ENCODE assay signal across 11 cellular contexts in genomic region chr13:96967248-96967745, GRCh38. TPM values are rescaled to one million over a fixed set of nuclear protein-coding genes. Genes with fewer than 3 reads are reported as not detected.
DNase-seq lines count a peak whose midpoint lies in the region; ATAC-seq and TF ChIP-seq lines count a peak whose summit lies in the region.
"Had no signal": no experiment of that assay in that cellular context is flagged by ENCODE, and none has a peak within 500 bp of the region (broad histone marks: within the 10 kb centered on the region; RNA-seq: fewer than 3 reads in every experiment).

No MANE protein-coding gene starts in this region.

- H3K36me3 Mint-ChIP-seq in H9 (ENCODE audit: insufficient read depth in 1 of 3, low read depth in 3 of 3) (peaks cover 23 to 34% (median 23%) of the 10 kb centered on the region in 3 experiments), endodermal cell (ENCODE audit: low read depth) (no peaks in the 10 kb centered on the region)
- peaks cover 10 to 20% of the 10 kb centered on the region in 2 donors for H3K36me3 Mint-ChIP-seq in activated T-cell treated with anti-CD3 and anti-CD28 coated beads, Interleukin-2, amount 50 U/mL, for 72 hours (ENCODE audit: insufficient read depth in 2 of 2)
- H3K36me3 Mint-ChIP-seq in activated naive CD8-positive, alpha-beta T cell treated with anti-CD3 and anti-CD28 coated beads for 36 hours = no peaks in the 10 kb centered on the region
- peaks cover 1% of the 10 kb centered on the region for H3K36me3 Mint-ChIP-seq in activated CD8-positive, alpha-beta memory T cell treated with anti-CD3 and anti-CD28 coated beads, Interleukin-2, amount 10 ng/mL, durations not matched to agents 7 days and 5 days

- H3K4me1 ChIP-seq in H9 (ENCODE audit: insufficient read depth, low read length) = no peaks in the 10 kb centered on the region
- no peaks in the 10 kb centered on the region for H3K4me1 ChIP-seq in endodermal cell (ENCODE audit: control insufficient read depth, insufficient read depth, low read length)
- H3K4me1 ChIP-seq: BLaER1 treated with 17β-estradiol and CSF1 and Interleukin-3, amounts not matched to agents 10 nM and 100 nM had no signal

- H4K91ac ChIP-seq in H9 (ENCODE audit: insufficient read length, low read depth, low read length) = no peak overlapping the region

- H3K9ac ChIP-seq in H9 (ENCODE audit: extremely low read depth, insufficient read length, low read length) (no peak overlapping the region), endodermal cell (ENCODE audit: extremely low read depth, low read length, poor library complexity, severe bottlenecking) (no peak overlapping the region)
- H3K9ac ChIP-seq: BLaER1 treated with 17β-estradiol and CSF1 and Interleukin-3, amounts not matched to agents 10 nM and 100 nM had no signal

- H3K9me3 ChIP-seq in H9 (ENCODE audit: control insufficient read depth, low read depth, low read length) (peaks cover 26% of the 10 kb centered on the region), endodermal cell (ENCODE audit: control insufficient read depth, low read length) (peaks cover 31% of the 10 kb centered on the region)

- no peak overlapping the region for H3K4me2 ChIP-seq in H9 (ENCODE audit: insufficient read depth, insufficient read length, low read length)
- H3K4me2 ChIP-seq: BLaER1 treated with 17β-estradiol and CSF1 and Interleukin-3, amounts not matched to agents 10 nM and 100 nM had no signal

- ATAC-seq in activated T-cell treated with anti-CD3 and anti-CD28 coated beads, Interleukin-2, amount 50 U/mL, for 72 hours (replicated peaks in 1 of 2) = no peak
- no peak for ATAC-seq in activated CD8-positive, alpha-beta memory T cell treated with anti-CD3 and anti-CD28 coated beads, Interleukin-2, amount 10 ng/mL, durations not matched to agents 7 days and 5 days

- H3K27me3 ChIP-seq in H9 (ENCODE audit: insufficient read depth, low read length) (no peaks in the 10 kb centered on the region), endodermal cell (ENCODE audit: control insufficient read depth, insufficient read depth, low read length, poor library complexity, severe bottlenecking) (no peaks in the 10 kb centered on the region)
- H3K27me3 ChIP-seq: BLaER1 treated with 17β-estradiol and CSF1 and Interleukin-3, amounts not matched to agents 10 nM and 100 nM had no signal

- H4K5ac ChIP-seq in H9 (ENCODE audit: insufficient read length, low read depth, low read length) = no peak overlapping the region

- peak; percentile 45 for TF ChIP-seq CTCF in C4-2B (conservative IDR thresholded peaks at IDR 0.05)
- TF ChIP-seq CTCF in H9 (conservative IDR thresholded peaks at IDR 0.05) = peak; percentile 56; the same call in 2 of the 3 replicates
- peak; percentile 61 for TF ChIP-seq CTCF in endodermal cell (conservative IDR thresholded peaks at IDR 0.05)
- TF ChIP-seq CTCF in GM10266 (IDR thresholded peaks at IDR 0.05; ENCODE audit: control insufficient read depth, insufficient read depth, low read depth, missing control alignments) = no peak

- no peak overlapping the region for H2BK20ac ChIP-seq in H9 (ENCODE audit: low read depth, low read length, poor library complexity, severe bottlenecking)

- peaks cover 34 to 45% of the 10 kb centered on the region in 2 experiments for H3K9me3 Mint-ChIP-seq in H9
- H3K9me3 Mint-ChIP-seq in endodermal cell = peaks cover 51% of the 10 kb centered on the region
- H3K9me3 Mint-ChIP-seq in activated T-cell treated with anti-CD3 and anti-CD28 coated beads, Interleukin-2, amount 50 U/mL, for 72 hours = peaks cover 14 to 26% of the 10 kb centered on the region in 2 donors
- H3K9me3 Mint-ChIP-seq in activated naive CD8-positive, alpha-beta T cell treated with anti-CD3 and anti-CD28 coated beads for 36 hours = peaks cover 33% of the 10 kb centered on the region
- peaks cover 20% of the 10 kb centered on the region for H3K9me3 Mint-ChIP-seq in activated CD8-positive, alpha-beta memory T cell treated with anti-CD3 and anti-CD28 coated beads, Interleukin-2, amount 10 ng/mL, durations not matched to agents 7 days and 5 days (ENCODE audit: low read depth)

- no peak overlapping the region for H3K18ac ChIP-seq in H9 (ENCODE audit: insufficient read length, low read depth, low read length)

- no peak overlapping the region for H3K4me3 Mint-ChIP-seq in H9
- no peak overlapping the region for H3K4me3 Mint-ChIP-seq in endodermal cell
- no peak overlapping the region for H3K4me3 Mint-ChIP-seq in activated T-cell treated with anti-CD3 and anti-CD28 coated beads, Interleukin-2, amount 50 U/mL, for 72 hours
- H3K4me3 Mint-ChIP-seq in activated naive CD8-positive, alpha-beta T cell treated with anti-CD3 and anti-CD28 coated beads for 36 hours = no peak overlapping the region
- H3K4me3 Mint-ChIP-seq in activated CD8-positive, alpha-beta memory T cell treated with anti-CD3 and anti-CD28 coated beads, Interleukin-2, amount 10 ng/mL, durations not matched to agents 7 days and 5 days = no peak overlapping the region
- H3K4me3 Mint-ChIP-seq: activated naive CD8-positive, alpha-beta T cell had no signal

- H3K27ac Mint-ChIP-seq in H9 = no peak overlapping the region
- H3K27ac Mint-ChIP-seq in endodermal cell = no peak overlapping the region
- no peak overlapping the region for H3K27ac Mint-ChIP-seq in activated T-cell treated with anti-CD3 and anti-CD28 coated beads, Interleukin-2, amount 50 U/mL, for 72 hours
- H3K27ac Mint-ChIP-seq in activated naive CD8-positive, alpha-beta T cell treated with anti-CD3 and anti-CD28 coated beads for 36 hours = no peak overlapping the region
- no peak overlapping the region for H3K27ac Mint-ChIP-seq in activated CD8-positive, alpha-beta memory T cell treated with anti-CD3 and anti-CD28 coated beads, Interleukin-2, amount 10 ng/mL, durations not matched to agents 7 days and 5 days
- H3K27ac Mint-ChIP-seq: activated naive CD8-positive, alpha-beta T cell had no signal

- H3K4me3 ChIP-seq in endodermal cell (ENCODE audit: low read length) = peak overlapping the region; percentile 48
- H3K4me3 ChIP-seq: BLaER1 treated with 17β-estradiol and CSF1 and Interleukin-3, amounts not matched to agents 10 nM and 100 nM had no signal

- WGBS in H9 (ENCODE audit: extremely low coverage, insufficient read length, low lambda C conversion rate) = no CpG with 5 or more reads among the region's 12 CpGs
- 88 to 93% methylated on average over 2 to 6 of the region's 12 CpGs for WGBS in endodermal cell (ENCODE audit: insufficient coverage in 1 of 2, insufficient read length in 1 of 2), 2 experiments

- peak; percentile 32 for DNase-seq in H9
- peak; percentile 6 for DNase-seq in NCI-H460 (ENCODE audit: extremely low read depth, low read depth)
- DNase-seq in endodermal cell = peak; percentile 52
- DNase-seq in GM10266 (ENCODE audit: extremely low spot score) = no peak
- DNase-seq in activated T-cell treated with anti-CD3 and anti-CD28 coated beads, Interleukin-2, amount 50 U/mL, for 72 hours = no peak
- DNase-seq in activated naive CD8-positive, alpha-beta T cell treated with anti-CD3 and anti-CD28 coated beads for 36 hours = no peak
- DNase-seq in activated CD8-positive, alpha-beta memory T cell treated with anti-CD3 and anti-CD28 coated beads, Interleukin-2, amount 10 ng/mL, durations not matched to agents 7 days and 5 days = no peak

- no peak overlapping the region for H3K14ac ChIP-seq in H9 (ENCODE audit: insufficient read depth, low read length)

- no peak overlapping the region for H4K8ac ChIP-seq in H9 (replicated peaks; ENCODE audit: insufficient read length, low read depth, low read length)

- H3K4ac ChIP-seq in H9 (ENCODE audit: low read depth, low read length) = no peak overlapping the region

- peaks cover 3 to 5% of the 10 kb centered on the region in 2 experiments for H3K4me1 Mint-ChIP-seq in H9
- no peaks in the 10 kb centered on the region for H3K4me1 Mint-ChIP-seq in endodermal cell
- no peaks in the 10 kb centered on the region for H3K4me1 Mint-ChIP-seq in activated T-cell treated with anti-CD3 and anti-CD28 coated beads, Interleukin-2, amount 50 U/mL, for 72 hours (ENCODE audit: low read depth)
- no peaks in the 10 kb centered on the region for H3K4me1 Mint-ChIP-seq in activated naive CD8-positive, alpha-beta T cell treated with anti-CD3 and anti-CD28 coated beads for 36 hours
- no peaks in the 10 kb centered on the region for H3K4me1 Mint-ChIP-seq in activated CD8-positive, alpha-beta memory T cell treated with anti-CD3 and anti-CD28 coated beads, Interleukin-2, amount 10 ng/mL, durations not matched to agents 7 days and 5 days

- H3K23ac ChIP-seq in H9 (ENCODE audit: insufficient read length, low read depth, low read length) = no peak overlapping the region

- no peaks in the 10 kb centered on the region for H3K23me2 ChIP-seq in H9 (ENCODE audit: insufficient read length, low read depth, low read length, poor library complexity, severe bottlenecking)

- peaks cover 1% of the 10 kb centered on the region for H3K27me3 Mint-ChIP-seq in H9 (ENCODE audit: low read depth)
- peaks cover 2% of the 10 kb centered on the region for H3K27me3 Mint-ChIP-seq in endodermal cell (ENCODE audit: insufficient read depth)
- H3K27me3 Mint-ChIP-seq in activated T-cell treated with anti-CD3 and anti-CD28 coated beads, Interleukin-2, amount 50 U/mL, for 72 hours (ENCODE audit: low read depth) = no peaks in the 10 kb centered on the region
- no peaks in the 10 kb centered on the region for H3K27me3 Mint-ChIP-seq in activated naive CD8-positive, alpha-beta T cell treated with anti-CD3 and anti-CD28 coated beads for 36 hours
- H3K27me3 Mint-ChIP-seq in activated CD8-positive, alpha-beta memory T cell treated with anti-CD3 and anti-CD28 coated beads, Interleukin-2, amount 10 ng/mL, durations not matched to agents 7 days and 5 days = no peaks in the 10 kb centered on the region

- H2AFZ ChIP-seq in H9 (ENCODE audit: low read length) = no peak overlapping the region

- H3K79me2 ChIP-seq in H9 (ENCODE audit: insufficient read depth, low read length) = no peaks in the 10 kb centered on the region

- H2BK15ac ChIP-seq in H9 (ENCODE audit: low read depth, low read length) = no peak overlapping the region

- H2BK120ac ChIP-seq in H9 (ENCODE audit: low read depth, low read length, poor library complexity, severe bottlenecking) = no peak overlapping the region

- no peaks in the 10 kb centered on the region for H3K36me3 ChIP-seq in endodermal cell (ENCODE audit: control insufficient read depth, insufficient read depth, low read length)
- H3K36me3 ChIP-seq: BLaER1 treated with 17β-estradiol and CSF1 and Interleukin-3, amounts not matched to agents 10 nM and 100 nM had no signal

- H2BK12ac ChIP-seq in H9 (ENCODE audit: insufficient read length, low read depth, low read length) = no peak overlapping the region

- H3T11ph ChIP-seq in H9 (ENCODE audit: low read length) = no peak overlapping the region

- no peak overlapping the region for H2BK5ac ChIP-seq in H9 (ENCODE audit: insufficient read length, low read length)

- no peaks in the 10 kb centered on the region for H4K20me1 ChIP-seq in H9 (ENCODE audit: control insufficient read depth, insufficient read depth, insufficient read length)
- H4K20me1 ChIP-seq: BLaER1 treated with 17β-estradiol and CSF1 and Interleukin-3, amounts not matched to agents 10 nM and 100 nM had no signal

- no peak overlapping the region for H3K56ac ChIP-seq in H9 (ENCODE audit: insufficient read length, low read depth, low read length)

- CTCF ChIA-PET in activated CD8-positive, alpha-beta memory T cell treated with anti-CD3 and anti-CD28 coated beads, Interleukin-2, amount 10 ng/mL, durations not matched to agents 7 days and 5 days (lab: Charles Lee) = interaction anchor here (1.0 kb wide), 1 partner anchor 9 kb away, joined by 3 read pairs; no protein-coding TSS in a partner anchor

- H3K27ac ChIP-seq in C4-2B (no peak overlapping the region), H9 (ENCODE audit: insufficient read length, low read depth, low read length) (no peak overlapping the region), endodermal cell (ENCODE audit: low read depth, low read length) (no peak overlapping the region)
- H3K27ac ChIP-seq: BLaER1 treated with 17β-estradiol and CSF1 and Interleukin-3, amounts not matched to agents 10 nM and 100 nM had no signal

- no peaks in the 10 kb centered on the region for H3K79me1 ChIP-seq in H9 (ENCODE audit: insufficient read depth, low read depth, low read length, poor library complexity, severe bottlenecking)

- H2AK5ac ChIP-seq in H9 (ENCODE audit: insufficient read length, low read length) = no peak overlapping the region

RNA-seq across cellular contexts. Expression of gene OXGR1, which starts 27.0 kb away (rescaled TPM):
- total RNA-seq in H9 (2021) (not detected in 2 replicates), endodermal cell (1 to 10 TPM; 1.4 to 1.6 TPM)
- not detected in 2 replicates for total RNA-seq in NCI-H460 (2014; rRNA removed; shearing (Covaris generic))
- not detected in 2 replicates for polyA plus RNA-seq in NCI-H460 (2014; cell fraction: nucleus; rRNA removed)
- 0.75 TPM for polyA plus RNA-seq in endodermal cell (2013, experiment 1 of 2)
- 1.7 TPM for polyA plus RNA-seq in endodermal cell (2013, experiment 2 of 2)
- total RNA-seq in activated T-cell treated with anti-CD3 and anti-CD28 coated beads, Interleukin-2, amount 50 U/mL, for 72 hours = not detected
- total RNA-seq in activated naive CD8-positive, alpha-beta T cell treated with anti-CD3 and anti-CD28 coated beads for 36 hours = not detected
- total RNA-seq in activated CD8-positive, alpha-beta memory T cell treated with anti-CD3 and anti-CD28 coated beads, Interleukin-2, amount 10 ng/mL, durations not matched to agents 7 days and 5 days = not detected
- total RNA-seq: fibroblast of lung had no signal
- polyA plus RNA-seq: fibroblast of lung had no signal

Comparison
In these comparisons a context has a peak if more than half of its experiments do, and no peak if none do; other contexts are left out.
1. DNase-seq: peak in H9 (single experiment), NCI-H460 (single experiment) and endodermal cell (single experiment); none in GM10266 (single experiment), activated T-cell treated with anti-CD3 and anti-CD28 coated beads, Interleukin-2, amount 50 U/mL, for 72 hours (0 of 2), activated naive CD8-positive, alpha-beta T cell treated with anti-CD3 and anti-CD28 coated beads for 36 hours (single experiment) and activated CD8-positive, alpha-beta memory T cell treated with anti-CD3 and anti-CD28 coated beads, Interleukin-2, amount 10 ng/mL, durations not matched to agents 7 days and 5 days (single experiment).